In genomic region chr9:129933215-129933614, GRCh38 we compare ENCODE assay signal across 11 cellular contexts.
A peak's percentile ranks its signal among the peaks of the same experiment; 100 is the strongest.
DNase-seq lines count a peak whose midpoint lies in the region; ATAC-seq and TF ChIP-seq lines count a peak whose summit lies in the region.
"Had no signal": no experiment of that assay in that cellular context is flagged by ENCODE, and none has a peak within 500 bp of the region (broad histone marks: within the 10 kb centered on the region; RNA-seq: fewer than 3 reads in every experiment).

No MANE protein-coding gene starts in this region.

- POLR2A ChIA-PET in CD8-positive, alpha-beta T cell (lab: Charles Lee), result interaction anchor here (0.9 to 2.6 kb wide), 9 partner anchors 9 to 102 kb away, joined by 3 to 9 read pairs (median 3); no protein-coding TSS in a partner anchor

- peaks cover 42% of the 10 kb centered on the region for H3K36me3 Mint-ChIP-seq in CD8-positive, alpha-beta T cell
- peaks cover 3% of the 10 kb centered on the region for H3K36me3 Mint-ChIP-seq in osteocyte (ENCODE audit: unreplicated experiment)

- H3K27ac ChIP-seq in CD8-positive, alpha-beta T cell (ENCODE audit: low read depth, low read length), result no peak overlapping the region
- peak overlapping the region; percentile 84 for H3K27ac ChIP-seq in OCI-LY3 (ENCODE audit: low read length)
- peak overlapping the region; percentile 38 to 84 for H3K27ac ChIP-seq in coronary artery

- no peak for DNase-seq in CD8-positive, alpha-beta T cell
- no peak for DNase-seq in coronary artery (ENCODE audit: low spot score)
- DNase-seq in osteocyte (ENCODE audit: extremely low spot score, unreplicated experiment), result no peak
- DNase-seq in ecto neural progenitor cell (ENCODE audit: low spot score), result no peak
- DNase-seq in NCI-H510A treated with DMSO at 0.1 percent for 48 hours (lab: John Stamatoyannopoulos, UW), result no peak
- no peak for DNase-seq in HUDEP-2 (lab: John Stamatoyannopoulos, UW; ENCODE audit: unreplicated experiment in 76 of 76)
- DNase-seq: activated CD8-positive, alpha-beta memory T cell treated with anti-CD3 and anti-CD28 coated beads, Interleukin-2, amount 50 U/mL, for 48 hours; SIG-M5; stimulated activated CD4-positive, alpha-beta T cell treated with anti-CD3 and anti-CD28 coated beads, Interleukin-12 subunit alpha, Interleukin-12 subunit beta, amount 100 ng/mL, for 4 hours had no signal

- H3K9me3 Mint-ChIP-seq in CD8-positive, alpha-beta T cell, result no peaks in the 10 kb centered on the region
- no peaks in the 10 kb centered on the region for H3K9me3 Mint-ChIP-seq in osteocyte (ENCODE audit: unreplicated experiment)

- no peaks in the 10 kb centered on the region for H3K27me3 Mint-ChIP-seq in CD8-positive, alpha-beta T cell (ENCODE audit: low read depth)
- H3K27me3 Mint-ChIP-seq in osteocyte (ENCODE audit: unreplicated experiment), result no peaks in the 10 kb centered on the region

- H4K20me1 ChIP-seq in OCI-LY3 (ENCODE audit: insufficient read depth, low read length), result peaks cover 65% of the 10 kb centered on the region

- H3K4me1 ChIP-seq in CD8-positive, alpha-beta T cell (ENCODE audit: insufficient read depth, low read length), result peaks cover 29% of the 10 kb centered on the region
- peaks cover 51% of the 10 kb centered on the region for H3K4me1 ChIP-seq in OCI-LY3 (ENCODE audit: low read length)

- no peak overlapping the region for H2AFZ ChIP-seq in OCI-LY3 (ENCODE audit: low read depth, low read length)

- H3K4me2 ChIP-seq in OCI-LY3 (ENCODE audit: low read length), result peak overlapping the region; percentile 62

- H3K4me1 Mint-ChIP-seq in CD8-positive, alpha-beta T cell (ENCODE audit: low read depth), result peaks cover 55% of the 10 kb centered on the region
- H3K4me1 Mint-ChIP-seq in osteocyte (ENCODE audit: unreplicated experiment), result peaks cover 45% of the 10 kb centered on the region

- peak overlapping the region; percentile 34; the same call in 1 of the 2 replicates for H3K9ac ChIP-seq in OCI-LY3 (ENCODE audit: low read length)

- H3K27me3 ChIP-seq in CD8-positive, alpha-beta T cell (ENCODE audit: insufficient read depth, low read length), result no peaks in the 10 kb centered on the region
- H3K27me3 ChIP-seq in OCI-LY3 (ENCODE audit: low read depth, low read length), result no peaks in the 10 kb centered on the region

- no peaks in the 10 kb centered on the region for H3K9me3 ChIP-seq in CD8-positive, alpha-beta T cell (ENCODE audit: low read length)
- no peaks in the 10 kb centered on the region for H3K9me3 ChIP-seq in OCI-LY3 (ENCODE audit: insufficient read depth, low read length)

- CTCF ChIA-PET in CD8-positive, alpha-beta T cell (lab: Charles Lee), result interaction anchor here (1.0 to 2.3 kb wide), 6 partner anchors 9 to 173 kb away, joined by 3 to 10 read pairs (median 4); no protein-coding TSS in a partner anchor

- H3K27ac Mint-ChIP-seq in CD8-positive, alpha-beta T cell, result peak overlapping the region; percentile 81
- peak overlapping the region; percentile 89 for H3K27ac Mint-ChIP-seq in osteocyte (ENCODE audit: unreplicated experiment)

- intact Hi-C loops in CD8-positive, alpha-beta T cell (cut with DNase I, micrococcal nuclease), result no loop called here

- H3K36me3 ChIP-seq in CD8-positive, alpha-beta T cell (ENCODE audit: insufficient read depth, low read length), result peaks cover 13% of the 10 kb centered on the region
- H3K36me3 ChIP-seq in OCI-LY3 (replicated peaks; ENCODE audit: low read depth, low read length), result peaks cover 30% of the 10 kb centered on the region

- H3K4me3 ChIP-seq in CD8-positive, alpha-beta T cell (ENCODE audit: low read depth, low read length), result no peak overlapping the region
- peak overlapping the region; percentile 43 for H3K4me3 ChIP-seq in OCI-LY3 (ENCODE audit: low read length)
- H3K4me3 ChIP-seq in coronary artery, result no peak overlapping the region

- no peak for ATAC-seq in CD8-positive, alpha-beta T cell
- no peak for ATAC-seq in HG02884 (IDR thresholded peaks at IDR 0.05; ENCODE audit: unreplicated experiment)

- H3K79me2 ChIP-seq in OCI-LY3 (ENCODE audit: low read length), result peaks cover 95% of the 10 kb centered on the region

- H3K4me3 Mint-ChIP-seq in CD8-positive, alpha-beta T cell, result no peak overlapping the region
- no peak overlapping the region for H3K4me3 Mint-ChIP-seq in osteocyte (ENCODE audit: unreplicated experiment)

- no peak for TF ChIP-seq CTCF in CD8-positive, alpha-beta T cell (IDR thresholded peaks at IDR 0.05)
- no peak for TF ChIP-seq CTCF in OCI-LY3 (IDR thresholded peaks at IDR 0.05; ENCODE audit: low read depth, low read length)
- no peak for TF ChIP-seq CTCF in coronary artery (IDR thresholded peaks at IDR 0.05)
- no peak for TF ChIP-seq CTCF in osteocyte (IDR thresholded peaks at IDR 0.05)
